Comparison of ENCODE assay signal across 8 cellular contexts in the genomic region with DNA sequence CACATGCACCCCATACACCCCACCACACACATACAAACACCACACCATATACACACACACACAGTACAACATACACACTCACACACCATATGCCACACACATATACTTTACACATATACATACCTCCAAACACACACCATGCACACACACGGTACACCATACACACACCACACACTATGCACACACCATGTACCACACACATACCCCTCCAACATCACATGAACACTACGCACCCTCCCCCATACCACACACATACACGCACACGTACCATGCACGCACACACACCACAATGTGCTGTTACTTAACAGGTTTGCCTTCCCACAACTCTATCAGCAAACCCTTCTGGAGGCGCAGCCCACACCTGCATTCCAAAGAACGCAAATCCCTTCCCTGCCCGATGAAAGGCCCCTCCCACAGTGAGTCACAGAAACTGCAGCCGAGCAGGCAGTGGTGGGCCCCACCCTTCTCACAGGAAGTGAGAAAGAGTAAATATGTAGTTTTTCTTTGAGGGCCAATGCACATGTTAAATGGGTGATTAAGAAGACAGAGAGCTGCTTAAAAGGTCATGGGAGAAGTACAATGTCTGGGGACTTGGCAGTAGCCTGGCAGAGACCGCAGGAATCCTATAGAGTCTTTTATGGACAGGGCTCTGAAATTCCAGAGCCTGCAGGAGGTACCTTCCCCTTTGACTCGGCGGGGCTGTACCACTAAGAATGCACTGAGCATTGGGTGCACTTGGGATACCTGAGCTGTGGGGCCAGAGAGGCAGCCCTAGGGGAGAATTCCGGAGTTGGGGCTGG. TPM values are rescaled to one million over a fixed set of nuclear protein-coding genes. Genes with fewer than 3 reads are reported as not detected.
DNase-seq lines count a peak whose midpoint lies in the region; ATAC-seq and TF ChIP-seq lines count a peak whose summit lies in the region.

No MANE protein-coding gene starts in this region.

- H3K27ac ChIP-seq in RWPE1 (peak overlapping the region; percentile 97), skin epidermis (peak overlapping the region; percentile 24 to 98 (median 83))

- DNase-seq in BJ (ENCODE audit: low read depth) (peak; percentile 49), GM19240 (ENCODE audit: insufficient read length, low spot score) (peak; percentile 76), RWPE1 (ENCODE audit: low spot score) (peak; percentile 96), activated gamma-delta T cell (lab: John Stamatoyannopoulos, UW) (peak; percentile 33), left cardiac atrium (peak; percentile 80), NCI-H1694 (lab: John Stamatoyannopoulos, UW) (no peak)

- CTCF ChIA-PET in BJ (lab: Yijun Ruan, JAX) = interaction anchor here (0.7 to 0.9 kb wide), 2 partner anchors 10 to 12 kb away, joined by 3 read pairs; no protein-coding TSS in a partner anchor
- CTCF ChIA-PET in RWPE1 (lab: Yijun Ruan, JAX) = interaction anchor here (0.7 to 1.0 kb wide), 2 partner anchors 32 to 36 kb away, joined by 3 read pairs; no protein-coding TSS in a partner anchor

- H3K4me3 ChIP-seq in BJ (ENCODE audit: low read depth, low read length) = no peak overlapping the region
- peak overlapping the region in 2 of 7 experiments; percentile 6 to 19 for H3K4me3 ChIP-seq in skin epidermis

- ATAC-seq in HG03354 (IDR thresholded peaks at IDR 0.05; ENCODE audit: poor library complexity, severe bottlenecking, unreplicated experiment) (peak; percentile 87), left cardiac atrium (peak; percentile 76 to 88)

- TF ChIP-seq CTCF in BJ (IDR thresholded peaks at IDR 0.05; ENCODE audit: insufficient read depth, low read depth, low read length) (no peak), RWPE1 (conservative IDR thresholded peaks at IDR 0.05; ENCODE audit: low read depth) (no peak)

- no peaks in the 10 kb centered on the region for H3K36me3 ChIP-seq in BJ (ENCODE audit: control insufficient read depth, insufficient read depth, low read length)

- H3K27me3 ChIP-seq in BJ (ENCODE audit: control insufficient read depth, insufficient read depth, low read length) = no peaks in the 10 kb centered on the region

- POLR2A ChIA-PET in BJ (lab: Charles Lee) = no interaction called here
- POLR2A ChIA-PET in RWPE1 (lab: Yijun Ruan, JAX; ENCODE audit: low non-redundant PET) = interaction anchor here (1.2 to 1.4 kb wide), 2 partner anchors 16 to 34 kb away, joined by 5 read pairs; partner anchors contain the start of gene EZR

- intact Hi-C loops in left cardiac atrium (cut with DNase I) = loop anchor here in 1 of 2 donors (10.0 kb wide), 1 partner anchor 58 kb away; no protein-coding TSS in a partner anchor

RNA-seq across cellular contexts. Expression of gene EZR, which starts 34.1 kb away (rescaled TPM):
- 113 and 117 TPM in 2 replicates for polyA plus RNA-seq in BJ (2011; rRNA removed)
- 76.5 and 83.8 TPM in 2 replicates for polyA minus RNA-seq in BJ (2011; rRNA and poly(A)+ RNA removed)
- total RNA-seq in left cardiac atrium = 100 to 1,000 TPM; 140 to 217 TPM
